ENCODE assay signal across 13 cellular contexts in genomic region chr22:19271273-19271855, GRCh38.
"Had no signal": no experiment of that assay in that cellular context is flagged by ENCODE, and none has a peak within 500 bp of the region (broad histone marks: within the 10 kb centered on the region; RNA-seq: fewer than 3 reads in every experiment).

No MANE protein-coding gene starts in this region.

- H3K36me3 ChIP-seq: WERI-Rb-1 had no signal

- H3K4me1 Mint-ChIP-seq: T-cell had no signal

- H3K4me1 ChIP-seq: gastroesophageal sphincter had no signal

- DNase-seq: activated CD4-positive, alpha-beta T cell treated with anti-CD3 and anti-CD28 coated beads for 4 hours; activated naive CD4-positive, alpha-beta T cell treated with anti-CD3 and anti-CD28 coated beads for 36 hours; caudate nucleus; effector CD4-positive, alpha-beta T cell; naive thymus-derived CD4-positive, alpha-beta T cell; stimulated activated CD4-positive, alpha-beta T cell treated with anti-CD3 and anti-CD28 coated beads, Interleukin-15, amount 100 ng/mL, for 24 hours; stimulated activated CD4-positive, alpha-beta T cell treated with anti-CD3 and anti-CD28 coated beads, Interleukin-4, amount 100 ng/mL, for 24 hours; T-cell; WERI-Rb-1 had no signal

- H3K27ac ChIP-seq: coronary artery, gastroesophageal sphincter, neutrophil, WERI-Rb-1 had no signal

- H3K27me3 Mint-ChIP-seq: stimulated activated naive CD8-positive, alpha-beta T cell treated with anti-CD3 and anti-CD28 coated beads, Interleukin-15, Interleukin-2, amounts not matched to agents 100 ng/mL and 50 ng/mL, for 24 hours; T-cell had no signal

- H3K4me3 ChIP-seq: coronary artery, gastroesophageal sphincter had no signal

- H3K4me3 Mint-ChIP-seq: activated naive CD4-positive, alpha-beta T cell treated with anti-CD3 and anti-CD28 coated beads for 36 hours; naive thymus-derived CD4-positive, alpha-beta T cell; stimulated activated naive CD8-positive, alpha-beta T cell treated with anti-CD3 and anti-CD28 coated beads, Interleukin-15, Interleukin-2, amounts not matched to agents 100 ng/mL and 50 ng/mL, for 24 hours; T-cell had no signal

- H3K9me3 ChIP-seq: neutrophil had no signal

- ATAC-seq: gastroesophageal sphincter; naive thymus-derived CD4-positive, alpha-beta T cell; T-cell had no signal

- H3K27ac Mint-ChIP-seq: activated naive CD4-positive, alpha-beta T cell treated with anti-CD3 and anti-CD28 coated beads for 36 hours; stimulated activated naive CD8-positive, alpha-beta T cell treated with anti-CD3 and anti-CD28 coated beads, Interleukin-15, Interleukin-2, amounts not matched to agents 100 ng/mL and 50 ng/mL, for 24 hours; T-cell had no signal

- H3K27me3 ChIP-seq: gastroesophageal sphincter, neutrophil had no signal
